Comparison of ENCODE assay signal across 1 cellular context in genomic region chr19:3434630-3435553, GRCh38.
TF ChIP-seq lines count a peak whose summit lies in the region.

No MANE protein-coding gene starts in this region.

TF ChIP-seq in GM12878, 131 proteins besides CTCF, POLR2A, EP300 and RAD21 (continued from another document and continues in another):
- TF ChIP-seq ZNF592 (IDR thresholded peaks at IDR 0.05): no peak
- TF ChIP-seq CHD4 (IDR thresholded peaks at IDR 0.05): no peak
- TF ChIP-seq ZNF217 (IDR thresholded peaks at IDR 0.05): no peak; the same call in 1 of the 2 replicates
- TF ChIP-seq YBX1 (IDR thresholded peaks at IDR 0.05): no peak
- peak; percentile 82 for TF ChIP-seq CREB1 (IDR thresholded peaks at IDR 0.05; ENCODE audit: low read depth)
- no peak for TF ChIP-seq CEBPZ (IDR thresholded peaks at IDR 0.05; ENCODE audit: low read depth, low read length)
- TF ChIP-seq RAD51 (IDR thresholded peaks at IDR 0.05): no peak
- TF ChIP-seq BCLAF1 (IDR thresholded peaks at IDR 0.05): no peak
- TF ChIP-seq TCF3 (IDR thresholded peaks at IDR 0.05; ENCODE audit: borderline replicate concordance, insufficient read depth, low read depth, low read length): 0 out of 2 replicates have a peak, but pooled peaks have one; percentile 31
- TF ChIP-seq ZZZ3 (IDR thresholded peaks at IDR 0.05; ENCODE audit: control insufficient read depth, insufficient read length, low read depth): no peak
- TF ChIP-seq RB1 (IDR thresholded peaks at IDR 0.05; ENCODE audit: borderline replicate concordance): peak; percentile 93; the same call in 1 of the 2 replicates
- TF ChIP-seq JUND (IDR thresholded peaks at IDR 0.05; ENCODE audit: low read depth, low read length): 0 out of 2 replicates have a peak, but pooled peaks have one; percentile 58
- TF ChIP-seq POLR2AphosphoS2 (IDR thresholded peaks at IDR 0.05; ENCODE audit: low read depth, low read length): peak; percentile 79; the same call in 1 of the 2 replicates
- TF ChIP-seq SIN3A (IDR thresholded peaks at IDR 0.05; ENCODE audit: low read depth, low read length): peak; percentile 56; the same call in 1 of the 2 replicates
- no peak for TF ChIP-seq WRNIP1 (IDR thresholded peaks at IDR 0.05; ENCODE audit: borderline replicate concordance, low read depth, low read length)
- TF ChIP-seq HSF1 (IDR thresholded peaks at IDR 0.05; ENCODE audit: low read depth, low read length): no peak
- TF ChIP-seq POU2F2 (IDR thresholded peaks at IDR 0.05; ENCODE audit: borderline replicate concordance, low read depth, low read length): peak; percentile 39; the same call in 1 of the 3 replicates
- no peak for TF ChIP-seq ZNF24 (IDR thresholded peaks at IDR 0.05)
- no peak; the same call in 1 of the 2 replicates for TF ChIP-seq NR2F1 (conservative IDR thresholded peaks at IDR 0.05)
- no peak for TF ChIP-seq ATF2 (IDR thresholded peaks at IDR 0.05; ENCODE audit: low read length)
- TF ChIP-seq ZBTB4 (CRISPR knock-in tag; IDR thresholded peaks at IDR 0.05): no peak
- peak; percentile 84; the same call in 1 of the 2 replicates for TF ChIP-seq RELB (IDR thresholded peaks at IDR 0.05; ENCODE audit: low read depth)
- no peak for TF ChIP-seq ESRRA (IDR thresholded peaks at IDR 0.05; ENCODE audit: low read length)
- TF ChIP-seq RUNX3 (IDR thresholded peaks at IDR 0.05; ENCODE audit: low read length): peak; percentile 73; the same call in 1 of the 2 replicates
- TF ChIP-seq NR2C1 (IDR thresholded peaks at IDR 0.05): no peak; the same call in 1 of the 2 replicates
- TF ChIP-seq CREM (IDR thresholded peaks at IDR 0.05; ENCODE audit: low read depth): peak; percentile 90
- TF ChIP-seq ZSCAN29 (IDR thresholded peaks at IDR 0.05): no peak
- peak; percentile 95 for TF ChIP-seq CHD2 (IDR thresholded peaks at IDR 0.05; ENCODE audit: borderline replicate concordance, low read depth, low read length)
- peak; percentile 52 for TF ChIP-seq BACH1 (IDR thresholded peaks at IDR 0.05; ENCODE audit: borderline replicate concordance)
- TF ChIP-seq ZBTB40 (IDR thresholded peaks at IDR 0.05; ENCODE audit: borderline replicate concordance): peak; percentile 98
- TF ChIP-seq SREBF1 (IDR thresholded peaks at IDR 0.05; ENCODE audit: low read length): peak; percentile 89
- no peak for TF ChIP-seq HDAC6 (IDR thresholded peaks at IDR 0.05; ENCODE audit: unreplicated experiment)
- no peak for TF ChIP-seq SMC3 (IDR thresholded peaks at IDR 0.05; ENCODE audit: borderline replicate concordance, low read length)
- no peak; the same call in 1 of the 2 replicates for TF ChIP-seq ZBED1 (IDR thresholded peaks at IDR 0.05; ENCODE audit: borderline replicate concordance)
- no peak for TF ChIP-seq RFX5 (IDR thresholded peaks at IDR 0.05; ENCODE audit: low read depth, low read length)
